1 cellular context compared by ENCODE assay signal in the genomic region with DNA sequence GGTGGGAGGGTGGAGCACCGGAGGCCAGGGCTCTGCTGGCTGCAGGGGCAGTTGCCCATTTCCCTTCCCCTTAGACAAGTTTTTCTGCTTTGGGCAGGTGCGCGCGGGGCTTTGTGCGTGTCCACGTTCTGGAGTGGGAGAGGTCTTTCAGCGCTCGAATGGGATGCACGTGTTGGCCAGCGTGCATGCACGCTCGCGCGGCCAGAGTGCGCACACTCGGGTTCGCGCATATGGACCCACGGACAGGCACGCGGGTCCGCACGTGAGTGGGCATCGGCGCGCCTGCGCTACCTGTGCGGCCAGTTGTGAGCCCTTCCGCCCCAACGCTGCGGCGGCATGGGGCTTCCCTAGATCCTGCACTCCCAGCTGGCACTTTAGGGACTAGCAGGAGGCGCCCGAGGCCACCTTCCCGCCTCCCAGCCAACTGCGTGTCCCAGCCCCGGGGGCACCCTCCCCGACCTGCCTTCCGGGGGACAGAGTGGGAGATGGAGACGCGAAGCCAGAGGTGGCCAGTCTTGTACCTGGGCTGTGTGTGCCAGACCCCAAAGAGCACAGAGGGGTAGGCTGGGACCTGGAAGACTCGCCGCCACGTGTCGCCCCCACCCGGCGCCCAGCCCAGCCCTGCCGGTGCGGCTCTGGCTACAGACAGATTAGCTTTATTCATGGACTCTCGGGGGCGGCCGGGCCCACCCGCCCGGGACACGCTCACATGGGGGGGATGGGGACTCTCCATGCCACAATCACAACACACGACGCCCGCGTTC.
TF ChIP-seq lines count a peak whose summit lies in the region.

No MANE protein-coding gene starts in this region.

TF ChIP-seq in WTC11, 78 proteins besides CTCF, POLR2A, EP300 and RAD21 (continued from another document):
- TF ChIP-seq, protein P1, sequence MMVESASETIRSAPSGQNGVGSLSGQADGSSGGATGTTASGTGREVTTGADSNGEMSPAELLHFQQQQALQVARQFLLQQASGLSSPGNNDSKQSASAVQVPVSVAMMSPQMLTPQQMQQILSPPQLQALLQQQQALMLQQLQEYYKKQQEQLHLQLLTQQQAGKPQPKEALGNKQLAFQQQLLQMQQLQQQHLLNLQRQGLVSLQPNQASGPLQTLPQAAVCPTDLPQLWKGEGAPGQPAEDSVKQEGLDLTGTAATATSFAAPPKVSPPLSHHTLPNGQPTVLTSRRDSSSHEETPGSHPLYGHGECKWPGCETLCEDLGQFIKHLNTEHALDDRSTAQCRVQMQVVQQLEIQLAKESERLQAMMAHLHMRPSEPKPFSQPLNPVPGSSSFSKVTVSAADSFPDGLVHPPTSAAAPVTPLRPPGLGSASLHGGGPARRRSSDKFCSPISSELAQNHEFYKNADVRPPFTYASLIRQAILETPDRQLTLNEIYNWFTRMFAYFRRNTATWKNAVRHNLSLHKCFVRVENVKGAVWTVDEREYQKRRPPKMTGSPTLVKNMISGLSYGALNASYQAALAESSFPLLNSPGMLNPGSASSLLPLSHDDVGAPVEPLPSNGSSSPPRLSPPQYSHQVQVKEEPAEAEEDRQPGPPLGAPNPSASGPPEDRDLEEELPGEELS (CRISPR knock-in tag; IDR thresholded peaks at IDR 0.05), result peak; percentile 48
